ENCODE assay signal across 8 cellular contexts in the genomic region with DNA sequence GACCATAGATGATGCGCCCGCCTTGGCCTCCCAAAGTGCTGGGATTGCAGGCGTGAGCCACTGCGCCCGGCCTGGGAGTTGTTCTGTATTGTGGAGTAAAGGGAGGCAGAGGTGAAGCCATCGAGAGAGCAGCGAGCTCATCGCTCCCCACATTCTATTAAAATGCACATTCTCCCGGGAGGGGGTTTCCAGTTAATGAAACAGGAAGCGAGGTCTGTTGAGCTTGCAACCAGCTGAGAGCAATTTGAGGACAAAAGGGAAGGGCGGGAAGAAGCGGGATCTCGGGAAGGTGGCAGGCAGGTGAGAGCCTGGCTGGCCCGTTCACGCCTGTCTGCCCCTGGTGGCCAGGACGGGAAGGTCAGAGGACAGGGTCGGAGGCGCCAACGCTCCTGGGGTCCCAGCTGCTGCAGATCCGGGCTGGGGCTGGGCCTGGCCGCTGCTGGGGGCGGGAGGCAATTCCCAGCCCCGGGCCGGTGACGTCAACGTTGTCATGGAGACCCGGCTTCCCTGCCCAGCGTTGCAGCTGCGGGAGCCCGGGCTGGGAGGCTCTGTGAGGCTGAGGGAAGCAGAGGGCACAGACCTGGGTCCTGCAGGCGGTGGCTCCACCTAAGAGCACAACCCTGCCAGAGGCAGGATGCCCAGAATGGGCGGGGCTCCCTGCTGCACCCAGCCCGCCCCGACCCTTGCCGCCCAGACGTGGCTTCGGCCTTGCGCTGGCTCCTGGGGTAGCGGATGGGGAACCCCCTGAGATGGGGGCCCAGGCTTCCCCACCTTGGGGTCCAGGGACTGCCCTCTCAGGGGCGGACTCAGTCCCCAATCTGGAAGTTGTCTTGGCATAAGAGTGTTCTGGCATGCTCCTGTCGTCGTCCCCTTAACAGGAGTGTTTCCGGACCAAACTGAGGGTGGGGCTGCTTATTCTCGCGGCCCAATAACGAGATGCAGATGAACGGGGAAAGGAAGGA. TPM values are rescaled to one million over a fixed set of nuclear protein-coding genes. Genes with fewer than 3 reads are reported as not detected.
DNase-seq lines count a peak whose midpoint lies in the region; ATAC-seq and TF ChIP-seq lines count a peak whose summit lies in the region.

No MANE protein-coding gene starts in this region.

- H3K9ac ChIP-seq in HCT116 (ENCODE audit: low read length), result peak overlapping the region; percentile 44
- peak overlapping the region; percentile 50 for H3K9ac ChIP-seq in iPS-18a (ENCODE audit: low read length)

- H3K4me3 ChIP-seq in HCT116 (replicated peaks in 1 of 2; ENCODE audit: low read depth in 1 of 2, low read length in 2 of 2) (peak overlapping the region; percentile 19 to 38), brain microvascular endothelial cell (ENCODE audit: low read depth, low read length) (peak overlapping the region; percentile 46), iPS-18a (ENCODE audit: low read length) (peak overlapping the region; percentile 38), gastrocnemius medialis (peak overlapping the region; percentile 37 to 48 (median 44))

- CTCF ChIA-PET in HCT116 (lab: Charles Lee), result interaction anchor here (0.7 to 2.0 kb wide), 23 partner anchors 10 to 806 kb away, joined by 3 to 15 read pairs (median 4); partner anchors contain the start of genes BCO1 and GAN

- H3K27ac ChIP-seq in HCT116 (ENCODE audit: low read depth, low read length), result peak overlapping the region; percentile 38
- peak overlapping the region; percentile 64 for H3K27ac ChIP-seq in brain microvascular endothelial cell
- peak overlapping the region; percentile 87 for H3K27ac ChIP-seq in iPS-18a (ENCODE audit: low read length)
- peak overlapping the region in 3 of 4 donors; percentile 44 to 59 (median 58) for H3K27ac ChIP-seq in gastrocnemius medialis

- TF ChIP-seq CTCF in HCT116 (IDR thresholded peaks at IDR 0.05 in 2 of 3, conservative IDR thresholded peaks at IDR 0.05 in 1 of 3; ENCODE audit: borderline replicate concordance in 1 of 3, insufficient read depth in 1 of 3, low read depth in 2 of 3, low read length in 2 of 3) (peak; percentile 54 to 88 (median 88); a peak in 5 of 6 replicates), brain microvascular endothelial cell (IDR thresholded peaks at IDR 0.05; ENCODE audit: low read depth, low read length, missing control alignments) (peak; percentile 69), gastrocnemius medialis (IDR thresholded peaks at IDR 0.05 in 4 of 5, conservative IDR thresholded peaks at IDR 0.05 in 1 of 5) (peak in 4 of 5 experiments; percentile 3 to 50 (median 35))

- H3K9me2 ChIP-seq in HCT116 (ENCODE audit: insufficient read depth), result no peaks in the 10 kb centered on the region

- peak overlapping the region; percentile 69 for H2AFZ ChIP-seq in HCT116 (ENCODE audit: low read depth, low read length, poor library complexity, severe bottlenecking)

- H4K20me1 ChIP-seq in HCT116 (ENCODE audit: insufficient read depth), result no peaks in the 10 kb centered on the region

- intact Hi-C loops in HCT116 (cut with micrococcal nuclease), result loop anchor here (10.0 kb wide), 2 partner anchors 696 to 1206 kb away; partner anchors contain the start of gene ATMIN
- intact Hi-C loops in gastrocnemius medialis (cut with DNase I; ENCODE audit: low total_unique reads), result no loop called here

- ATAC-seq in HCT116, result peak; percentile 84
- ATAC-seq in gastrocnemius medialis, result peak; percentile 44 to 56

- BruUV-seq in HCT116 (replicated peaks; lab: Mats Ljungman, UMichigan), result no TSS peak

- H3K4me2 ChIP-seq in HCT116 (ENCODE audit: low read length), result peak overlapping the region; percentile 65

- H3K27me3 ChIP-seq in HCT116 (ENCODE audit: insufficient read depth, low read length), result no peaks in the 10 kb centered on the region
- no peaks in the 10 kb centered on the region for H3K27me3 ChIP-seq in brain microvascular endothelial cell (replicated peaks)
- H3K27me3 ChIP-seq in iPS-18a (ENCODE audit: control insufficient read depth, insufficient read depth, low read length), result no peaks in the 10 kb centered on the region
- peaks cover 0 to 6% (median 0%) of the 10 kb centered on the region in 3 donors for H3K27me3 ChIP-seq in gastrocnemius medialis

- POLR2A ChIA-PET in HCT116 (lab: Charles Lee), result interaction anchor here (0.7 to 1.8 kb wide), 5 partner anchors 11 to 325 kb away, joined by 3 to 7 read pairs (median 5); no protein-coding TSS in a partner anchor

- no peaks in the 10 kb centered on the region for H3K9me3 ChIP-seq in HCT116 (ENCODE audit: control insufficient read depth in 1 of 2, insufficient read depth in 1 of 2, low read depth in 1 of 2, low read length in 2 of 2)
- no peaks in the 10 kb centered on the region for H3K9me3 ChIP-seq in iPS-18a (ENCODE audit: control insufficient read depth, low read depth, low read length)
- no peaks in the 10 kb centered on the region for H3K9me3 ChIP-seq in gastrocnemius medialis

- TF ChIP-seq POLR2A in HCT116 (IDR thresholded peaks at IDR 0.05; ENCODE audit: borderline replicate concordance, extremely low read depth, insufficient read depth, insufficient read length) (peak; percentile 36), gastrocnemius medialis (IDR thresholded peaks at IDR 0.05) (no peak)

- in situ Hi-C loops in G401 (cut with HindIII; ENCODE audit: low sequenced_read_pairs), result loop anchor here (25.0 kb wide), 1 partner anchor 343 kb away; no protein-coding TSS in a partner anchor
- in situ Hi-C loops in brain microvascular endothelial cell (cut with HindIII; ENCODE audit: low pct_ligation_motif_present, low sequenced_read_pairs), result loop anchor here (25.0 kb wide), 1 partner anchor 368 kb away; no protein-coding TSS in a partner anchor
- in situ Hi-C loops in gastrocnemius medialis (cut with MboI; ENCODE audit: low sequenced_read_pairs in 4 of 4), result loop anchor here in 2 of 4 donors (25.0 kb wide), 2 partner anchors 518 to 693 kb away; partner anchors contain the start of gene ATMIN (in 1 of the 2)

- H3K79me2 ChIP-seq in HCT116 (ENCODE audit: insufficient read depth, low read length), result no peaks in the 10 kb centered on the region

- RAD21 ChIA-PET in HCT116 (lab: Charles Lee; ENCODE audit: low non-redundant PET in 1 of 2, low total read pairs in 2 of 2, uncharacterized antibody in 2 of 2, unreplicated experiment in 2 of 2), result interaction anchor here in 1 of 2 experiments (0.7 to 0.9 kb wide), 2 partner anchors 27 to 325 kb away, joined by 4 to 6 read pairs; no protein-coding TSS in a partner anchor

- DNase-seq in G401 (ENCODE audit: low spot score), result peak; percentile 70
- peak; percentile 75 for DNase-seq in HCT116 (ENCODE audit: low read depth, low spot score)
- peak; percentile 72 to 96 (median 90) for DNase-seq in NCI-H1417 (lab: John Stamatoyannopoulos, UW)
- DNase-seq in T-helper 9 cell, result peak; percentile 55
- peak; percentile 75 for DNase-seq in brain microvascular endothelial cell
- peak; percentile 31 to 32 for DNase-seq in gastrocnemius medialis
- no peak for DNase-seq in NOMO-1 treated with DMSO at 0.1 percent for 48 hours (lab: John Stamatoyannopoulos, UW; ENCODE audit: unreplicated experiment)

- H3K4me1 ChIP-seq in HCT116 (ENCODE audit: control insufficient read depth in 1 of 2, insufficient read depth in 2 of 2, low read length in 2 of 2) (peaks cover 18 to 34% of the 10 kb centered on the region in 2 experiments), iPS-18a (ENCODE audit: control insufficient read depth, low read depth, low read length) (peaks cover 4% of the 10 kb centered on the region), gastrocnemius medialis (no peaks in the 10 kb centered on the region)

- H3K36me3 ChIP-seq in HCT116 (ENCODE audit: control insufficient read depth in 1 of 2, insufficient read depth in 2 of 2, low read length in 2 of 2) (no peaks in the 10 kb centered on the region), brain microvascular endothelial cell (replicated peaks) (no peaks in the 10 kb centered on the region), iPS-18a (ENCODE audit: control insufficient read depth, low read depth, low read length) (no peaks in the 10 kb centered on the region), gastrocnemius medialis (no peaks in the 10 kb centered on the region)

- TF ChIP-seq RAD21 in HCT116 (IDR thresholded peaks at IDR 0.05; ENCODE audit: low read depth), result peak; percentile 46

TF ChIP-seq in HCT116, 20 proteins besides CTCF, POLR2A, EP300 and RAD21 (continues in another document):
- no peak; the same call in 1 of the 2 replicates for TF ChIP-seq POLR2AphosphoS5 (IDR thresholded peaks at IDR 0.05; ENCODE audit: low read depth, low read length)
- TF ChIP-seq SP1 (IDR thresholded peaks at IDR 0.05; ENCODE audit: low read depth), result no peak
- TF ChIP-seq ZFX (IDR thresholded peaks at IDR 0.05), result peak; percentile 50; the same call in 1 of the 2 replicates
- TF ChIP-seq SIN3A (IDR thresholded peaks at IDR 0.05; ENCODE audit: low read depth), result no peak
- TF ChIP-seq, protein P1, sequence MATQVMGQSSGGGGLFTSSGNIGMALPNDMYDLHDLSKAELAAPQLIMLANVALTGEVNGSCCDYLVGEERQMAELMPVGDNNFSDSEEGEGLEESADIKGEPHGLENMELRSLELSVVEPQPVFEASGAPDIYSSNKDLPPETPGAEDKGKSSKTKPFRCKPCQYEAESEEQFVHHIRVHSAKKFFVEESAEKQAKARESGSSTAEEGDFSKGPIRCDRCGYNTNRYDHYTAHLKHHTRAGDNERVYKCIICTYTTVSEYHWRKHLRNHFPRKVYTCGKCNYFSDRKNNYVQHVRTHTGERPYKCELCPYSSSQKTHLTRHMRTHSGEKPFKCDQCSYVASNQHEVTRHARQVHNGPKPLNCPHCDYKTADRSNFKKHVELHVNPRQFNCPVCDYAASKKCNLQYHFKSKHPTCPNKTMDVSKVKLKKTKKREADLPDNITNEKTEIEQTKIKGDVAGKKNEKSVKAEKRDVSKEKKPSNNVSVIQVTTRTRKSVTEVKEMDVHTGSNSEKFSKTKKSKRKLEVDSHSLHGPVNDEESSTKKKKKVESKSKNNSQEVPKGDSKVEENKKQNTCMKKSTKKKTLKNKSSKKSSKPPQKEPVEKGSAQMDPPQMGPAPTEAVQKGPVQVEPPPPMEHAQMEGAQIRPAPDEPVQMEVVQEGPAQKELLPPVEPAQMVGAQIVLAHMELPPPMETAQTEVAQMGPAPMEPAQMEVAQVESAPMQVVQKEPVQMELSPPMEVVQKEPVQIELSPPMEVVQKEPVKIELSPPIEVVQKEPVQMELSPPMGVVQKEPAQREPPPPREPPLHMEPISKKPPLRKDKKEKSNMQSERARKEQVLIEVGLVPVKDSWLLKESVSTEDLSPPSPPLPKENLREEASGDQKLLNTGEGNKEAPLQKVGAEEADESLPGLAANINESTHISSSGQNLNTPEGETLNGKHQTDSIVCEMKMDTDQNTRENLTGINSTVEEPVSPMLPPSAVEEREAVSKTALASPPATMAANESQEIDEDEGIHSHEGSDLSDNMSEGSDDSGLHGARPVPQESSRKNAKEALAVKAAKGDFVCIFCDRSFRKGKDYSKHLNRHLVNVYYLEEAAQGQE (IDR thresholded peaks at IDR 0.05; ENCODE audit: low read depth), result no peak
- no peak for TF ChIP-seq FOSL1 (IDR thresholded peaks at IDR 0.05; ENCODE audit: low read depth)
- peak; percentile 40; the same call in 1 of the 2 replicates for TF ChIP-seq SRF (IDR thresholded peaks at IDR 0.05; ENCODE audit: low read depth)

RNA-seq across cellular contexts. Expression of gene PLCG2, which starts 48.7 kb away (rescaled TPM):
- total RNA-seq in G401 (2014; rRNA removed; shearing (Covaris generic)), result 34.8 and 42.4 TPM in 2 replicates
- 31.2 TPM for total RNA-seq in HCT116 (2021; ENCODE audit: unreplicated experiment)
- 19.8 and 21.8 TPM in 2 replicates for polyA plus RNA-seq in HCT116 (2012)
- 1 to 10 TPM; 1.8 to 3.0 (median 2.1) TPM for total RNA-seq in gastrocnemius medialis

Comparison
In these comparisons a context has a peak if more than half of its experiments do, and no peak if none do; other contexts are left out.
1. CTCF ChIP-seq: peak in every context shown above with its lines; median percentile 88 in HCT116; 69 in brain microvascular endothelial cell; 35 in gastrocnemius medialis.